In the genomic region with DNA sequence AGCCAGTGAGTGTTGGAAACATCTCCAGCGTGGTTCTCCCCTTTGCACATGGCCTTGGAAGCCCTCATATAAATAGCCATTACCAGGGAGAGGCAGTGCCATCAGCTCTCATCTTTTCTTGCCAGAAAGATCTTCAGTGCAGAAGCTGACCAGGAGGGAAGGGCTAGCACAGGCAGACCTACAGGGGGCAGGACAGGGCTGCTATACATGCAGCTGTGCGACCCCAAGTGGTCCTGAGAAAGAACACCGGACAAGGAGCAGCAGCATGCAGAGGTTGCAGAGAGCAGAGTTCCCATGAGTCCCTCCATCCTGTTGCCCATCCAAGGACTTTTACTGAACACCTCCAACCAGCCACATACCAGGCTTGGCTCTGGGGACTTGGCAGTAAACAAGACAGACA, we compare ENCODE assay signal across 11 cellular contexts. TPM values are rescaled to one million over a fixed set of nuclear protein-coding genes. Genes with fewer than 3 reads are reported as not detected.
DNase-seq lines count a peak whose midpoint lies in the region; ATAC-seq and TF ChIP-seq lines count a peak whose summit lies in the region.
"Had no signal": no experiment of that assay in that cellular context is flagged by ENCODE, and none has a peak within 500 bp of the region (broad histone marks: within the 10 kb centered on the region; RNA-seq: fewer than 3 reads in every experiment).

No MANE protein-coding gene starts in this region.

- H2AK5ac ChIP-seq in trophoblast cell (ENCODE audit: low read length), result no peak overlapping the region

- H3K36me3 ChIP-seq in MG63, result no peaks in the 10 kb centered on the region
- no peaks in the 10 kb centered on the region for H3K36me3 ChIP-seq in trophoblast cell (ENCODE audit: control insufficient read depth in 1 of 2, insufficient read depth in 2 of 2, low read length in 2 of 2)

- DNase-seq in NCI-H146 (lab: John Stamatoyannopoulos, UW), result peak; percentile 59
- DNase-seq in NCI-H146 treated with DMSO at 0.1 percent for 48 hours (lab: John Stamatoyannopoulos, UW; ENCODE audit: unreplicated experiment), result no peak
- DNase-seq in MG63, result peak; percentile 15
- peak in 1 of 2 donors; percentile 13 for DNase-seq in cardiac fibroblast (ENCODE audit: low read depth in 2 of 2)
- no peak for DNase-seq in retinal pigment epithelial cell (ENCODE audit: low read depth)
- DNase-seq in trophoblast cell, result no peak
- no peak for DNase-seq in stimulated activated naive CD4-positive, alpha-beta T cell (lab: John Stamatoyannopoulos, UW)
- DNase-seq: activated CD8-positive, alpha-beta memory T cell treated with anti-CD3 and anti-CD28 coated beads for 24 hours; NCI-H2081 treated with DMSO at 0.1 percent for 48 hours; stimulated activated CD8-positive, alpha-beta memory T cell treated with anti-CD3 and anti-CD28 coated beads, Interleukin-4, amount 100 ng/mL, for 48 hours had no signal

- H3K4me2 ChIP-seq in trophoblast cell (ENCODE audit: low read length), result no peak overlapping the region

- no peak overlapping the region for H3K23ac ChIP-seq in trophoblast cell (ENCODE audit: low read length)

- H4K12ac ChIP-seq in trophoblast cell (ENCODE audit: low read depth, low read length), result no peak overlapping the region

- H4K8ac ChIP-seq in trophoblast cell (ENCODE audit: low read depth, low read length), result no peak overlapping the region

- H3K9ac ChIP-seq in trophoblast cell (ENCODE audit: low read length), result no peak overlapping the region

- no peaks in the 10 kb centered on the region for H3K79me1 ChIP-seq in trophoblast cell (ENCODE audit: low read length)

- ATAC-seq in HG03521 (IDR thresholded peaks at IDR 0.05; ENCODE audit: unreplicated experiment), result no peak

- H3K27ac ChIP-seq in trophoblast cell (ENCODE audit: low read depth, low read length), result no peak overlapping the region

- H3K27me3 ChIP-seq in MG63 (no peaks in the 10 kb centered on the region), trophoblast cell (ENCODE audit: insufficient read depth, low read length) (no peaks in the 10 kb centered on the region)

- H3K9me3 ChIP-seq in MG63 (no peaks in the 10 kb centered on the region), trophoblast cell (ENCODE audit: insufficient read depth, low read depth, low read length) (no peaks in the 10 kb centered on the region)

- no peak overlapping the region for H2BK12ac ChIP-seq in trophoblast cell (ENCODE audit: low read length)

- H3K4me3 ChIP-seq in MG63 (no peak overlapping the region), cardiac fibroblast (replicated peaks in 1 of 2; ENCODE audit: low read depth in 2 of 2, low read length in 2 of 2) (no peak overlapping the region), retinal pigment epithelial cell (ENCODE audit: low read length) (no peak overlapping the region), trophoblast cell (ENCODE audit: low read depth, low read length) (no peak overlapping the region)

- H3K79me2 ChIP-seq in trophoblast cell (ENCODE audit: control insufficient read depth, insufficient read depth, low read length, poor library complexity), result no peaks in the 10 kb centered on the region

- no peak overlapping the region for H2BK120ac ChIP-seq in trophoblast cell (ENCODE audit: insufficient read depth, low read length, poor library complexity)

- no peak overlapping the region for H3K14ac ChIP-seq in trophoblast cell (ENCODE audit: low read length)

- H4K91ac ChIP-seq in trophoblast cell (ENCODE audit: low read depth, low read length), result no peak overlapping the region

- H3K4ac ChIP-seq in trophoblast cell (ENCODE audit: low read depth, low read length), result no peak overlapping the region

- H2AFZ ChIP-seq in trophoblast cell (ENCODE audit: insufficient read depth, low read length, poor library complexity), result no peak overlapping the region

- WGBS in trophoblast cell (ENCODE audit: extremely low coverage, insufficient coverage, insufficient read length), result no CpG with 5 or more reads among the region's 3 CpGs

- TF ChIP-seq CTCF in cardiac fibroblast (IDR thresholded peaks at IDR 0.05; ENCODE audit: low read depth, low read length) (peak; percentile 3), retinal pigment epithelial cell (conservative IDR thresholded peaks at IDR 0.05; ENCODE audit: low read depth, low read length) (peak; percentile 69)

- H2BK5ac ChIP-seq in trophoblast cell (ENCODE audit: low read depth, low read length, poor library complexity), result no peak overlapping the region

- peaks cover 4 to 12% of the 10 kb centered on the region in 2 experiments for H3K4me1 ChIP-seq in trophoblast cell (ENCODE audit: control insufficient read depth in 1 of 2, insufficient read depth in 2 of 2, low read length in 2 of 2)

- H3K18ac ChIP-seq in trophoblast cell (ENCODE audit: low read length), result no peak overlapping the region

RNA-seq across cellular contexts. Expression of gene GRID1, which starts 17.1 kb away (rescaled TPM):
- 0.10 and 0.15 TPM in 2 replicates for total RNA-seq in MG63 (2014; rRNA removed; shearing (Covaris generic); ENCODE audit: low replicate concordance)
- polyA plus RNA-seq in trophoblast cell (2013), result 0.15 and 0.32 TPM in 2 replicates

Comparison
In these comparisons a context has a peak if more than half of its experiments do, and no peak if none do; other contexts are left out.
1. DNase-seq: peak in NCI-H146 (single experiment) and MG63 (single experiment); none in NCI-H146 treated with DMSO at 0.1 percent for 48 hours (single experiment), retinal pigment epithelial cell (single experiment), trophoblast cell (0 of 2) and stimulated activated naive CD4-positive, alpha-beta T cell (0 of 6).